8 cellular contexts compared by ENCODE assay signal in genomic region chr19:22545751-22546150, GRCh38.
DNase-seq lines count a peak whose midpoint lies in the region; ATAC-seq and TF ChIP-seq lines count a peak whose summit lies in the region.

No MANE protein-coding gene starts in this region.

- H3K4me1 Mint-ChIP-seq in activated T-helper 1 cell treated with anti-CD3 and anti-CD28 coated beads, Interleukin-12 subunit alpha, Interleukin-12 subunit beta, Interleukin-2, Interleukin-4 antibody, amounts not matched to agents 30 ng/mL and 10 ng/mL and 1 ng/mL, durations not matched to agents 14 hours and 24 hours and 36 hours (ENCODE audit: low read depth): no peaks in the 10 kb centered on the region

- H3K27ac Mint-ChIP-seq in activated T-helper 1 cell treated with anti-CD3 and anti-CD28 coated beads, Interleukin-12 subunit alpha, Interleukin-12 subunit beta, Interleukin-2, Interleukin-4 antibody, amounts not matched to agents 30 ng/mL and 10 ng/mL and 1 ng/mL, durations not matched to agents 14 hours and 24 hours and 36 hours: no peak overlapping the region

- H3K4me3 Mint-ChIP-seq in activated T-helper 1 cell treated with anti-CD3 and anti-CD28 coated beads, Interleukin-12 subunit alpha, Interleukin-12 subunit beta, Interleukin-2, Interleukin-4 antibody, amounts not matched to agents 30 ng/mL and 10 ng/mL and 1 ng/mL, durations not matched to agents 14 hours and 24 hours and 36 hours: no peak overlapping the region

- H3K27ac ChIP-seq in VCaP: no peak overlapping the region

- peak; percentile 53 for DNase-seq in DMS53 (lab: John Stamatoyannopoulos, UW)
- peak; percentile 0 for DNase-seq in HFF-Myc (ENCODE audit: extremely low read depth, low read depth)
- DNase-seq in iPS DF 4.7 (ENCODE audit: extremely low read depth, low spot score): peak; percentile 9
- peak; percentile 76 for DNase-seq in superior temporal gyrus (ENCODE audit: extremely low spot score)
- DNase-seq in amniotic stem cell (lab: John Stamatoyannopoulos, UW): no peak
- no peak for DNase-seq in activated T-helper 1 cell treated with anti-CD3 and anti-CD28 coated beads, Interleukin-12 subunit alpha, Interleukin-12 subunit beta, Interleukin-2, Interleukin-4 antibody, amounts not matched to agents 30 ng/mL and 10 ng/mL and 1 ng/mL, durations not matched to agents 14 hours and 24 hours and 36 hours (ENCODE audit: low spot score)

- intact Hi-C loops in activated T-helper 1 cell treated with anti-CD3 and anti-CD28 coated beads, Interleukin-12 subunit alpha, Interleukin-12 subunit beta, Interleukin-2, Interleukin-4 antibody, amounts not matched to agents 30 ng/mL and 10 ng/mL and 1 ng/mL, durations not matched to agents 14 hours and 24 hours and 36 hours (cut with micrococcal nuclease): no loop called here

- peaks cover 1% of the 10 kb centered on the region for H3K36me3 Mint-ChIP-seq in activated T-helper 1 cell treated with anti-CD3 and anti-CD28 coated beads, Interleukin-12 subunit alpha, Interleukin-12 subunit beta, Interleukin-2, Interleukin-4 antibody, amounts not matched to agents 30 ng/mL and 10 ng/mL and 1 ng/mL, durations not matched to agents 14 hours and 24 hours and 36 hours (ENCODE audit: low read depth)

- TF ChIP-seq CTCF in HFF-Myc (IDR thresholded peaks at IDR 0.05; ENCODE audit: low read depth, low read length, missing control alignments): peak; percentile 37
- peak; percentile 10; the same call in 1 of the 2 replicates for TF ChIP-seq CTCF in VCaP (conservative IDR thresholded peaks at IDR 0.05)

- no peaks in the 10 kb centered on the region for H3K27me3 Mint-ChIP-seq in activated T-helper 1 cell treated with anti-CD3 and anti-CD28 coated beads, Interleukin-12 subunit alpha, Interleukin-12 subunit beta, Interleukin-2, Interleukin-4 antibody, amounts not matched to agents 30 ng/mL and 10 ng/mL and 1 ng/mL, durations not matched to agents 14 hours and 24 hours and 36 hours (ENCODE audit: insufficient read depth)

- peaks cover 67% of the 10 kb centered on the region for H3K9me3 Mint-ChIP-seq in activated T-helper 1 cell treated with anti-CD3 and anti-CD28 coated beads, Interleukin-12 subunit alpha, Interleukin-12 subunit beta, Interleukin-2, Interleukin-4 antibody, amounts not matched to agents 30 ng/mL and 10 ng/mL and 1 ng/mL, durations not matched to agents 14 hours and 24 hours and 36 hours

- H3K4me3 ChIP-seq in HFF-Myc (replicated peaks; ENCODE audit: low read depth, low read length): no peak overlapping the region

- ATAC-seq in GM18498 (IDR thresholded peaks at IDR 0.05; ENCODE audit: unreplicated experiment): no peak

Comparison
In these comparisons a context has a peak if more than half of its experiments do, and no peak if none do; other contexts are left out.
1. DNase-seq: peak in DMS53 (single experiment), HFF-Myc (single experiment), iPS DF 4.7 (single experiment) and superior temporal gyrus (single experiment); none in amniotic stem cell (single experiment) and activated T-helper 1 cell treated with anti-CD3 and anti-CD28 coated beads, Interleukin-12 subunit alpha, Interleukin-12 subunit beta, Interleukin-2, Interleukin-4 antibody, amounts not matched to agents 30 ng/mL and 10 ng/mL and 1 ng/mL, durations not matched to agents 14 hours and 24 hours and 36 hours (single experiment).